In the genomic region with DNA sequence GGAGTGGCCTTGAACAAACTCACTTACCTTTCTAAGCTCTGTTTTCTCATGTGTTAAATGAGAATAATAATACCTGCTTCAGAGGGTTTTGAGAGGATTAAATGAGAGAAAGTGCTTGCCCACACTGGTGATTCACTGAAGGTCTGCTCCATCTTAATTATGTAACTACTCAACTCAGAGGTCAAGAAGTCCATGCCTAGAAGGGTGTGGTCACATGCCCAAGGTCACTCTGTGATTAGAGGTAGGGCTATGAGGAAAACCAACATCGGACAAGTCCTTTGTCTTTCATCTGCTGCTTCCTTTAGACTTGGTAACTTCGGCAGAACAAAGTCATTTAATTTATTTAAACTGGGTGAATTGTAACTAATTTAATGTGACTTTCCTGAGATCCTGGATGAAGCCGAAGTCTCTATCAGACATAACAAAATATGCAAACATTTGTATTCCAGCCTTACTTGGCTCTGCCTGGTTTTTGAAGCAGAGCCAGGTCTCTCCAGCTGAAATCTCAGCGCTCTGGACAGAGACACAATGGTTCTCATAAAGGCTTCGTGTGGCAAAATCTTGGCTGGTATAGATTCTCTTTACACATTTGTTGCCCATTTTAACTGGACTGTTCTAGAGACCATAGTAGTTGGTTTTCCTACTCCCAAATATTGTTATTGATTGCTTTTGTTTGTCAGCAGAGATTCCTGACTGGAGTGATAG, we compare ENCODE assay signal across 23 cellular contexts.
"Had no signal": no experiment of that assay in that cellular context is flagged by ENCODE, and none has a peak within 500 bp of the region (broad histone marks: within the 10 kb centered on the region; RNA-seq: fewer than 3 reads in every experiment).

No MANE protein-coding gene starts in this region.

- H3K36me3 Mint-ChIP-seq: immature natural killer cell; natural killer cell treated with Interleukin-12 subunit alpha and Interleukin-12 subunit beta and Interleukin-15 and Interleukin-18, amount 100 ng/mL, for 72 hours had no signal

- H3K27me3 ChIP-seq: right atrium auricular region, thyroid gland, uterus had no signal

- H3K36me3 ChIP-seq: right atrium auricular region, sigmoid colon, suprapubic skin, thyroid gland, upper lobe of left lung, uterus had no signal

- H3K27ac ChIP-seq: dorsolateral prefrontal cortex, parathyroid adenoma, right atrium auricular region, sigmoid colon, skin epidermis, suprapubic skin, thyroid gland, upper lobe of left lung, uterus had no signal

- ATAC-seq: left cardiac atrium; left ventricle myocardium superior; natural killer cell treated with Interleukin-12 subunit alpha and Interleukin-12 subunit beta and Interleukin-15 and Interleukin-18, amount 100 ng/mL, for 72 hours had no signal

- H3K27ac Mint-ChIP-seq: immature natural killer cell; natural killer cell treated with Interleukin-12 subunit alpha and Interleukin-12 subunit beta and Interleukin-15 and Interleukin-18, amount 100 ng/mL, for 72 hours had no signal

- H3K9me3 ChIP-seq: right atrium auricular region, sigmoid colon, suprapubic skin, thyroid gland, upper lobe of left lung, uterus had no signal

- H3K4me3 Mint-ChIP-seq: immature natural killer cell; natural killer cell treated with Interleukin-12 subunit alpha and Interleukin-12 subunit beta and Interleukin-15 and Interleukin-18, amount 100 ng/mL, for 72 hours had no signal

- DNase-seq: central memory CD4-positive, alpha-beta T cell; cortex of kidney; dorsolateral prefrontal cortex; effector CD8-positive, alpha-beta T cell; foreskin melanocyte; immature natural killer cell; kidney; left cardiac atrium; left ventricle myocardium superior; mesendoderm; occipital lobe; sigmoid colon; stimulated activated CD4-positive, alpha-beta T cell treated with anti-CD3 and anti-CD28 coated beads, Interleukin-12 subunit alpha, Interleukin-12 subunit beta, amount 100 ng/mL, for 4 hours; stimulated activated naive CD4-positive, alpha-beta T cell; upper lobe of left lung; uterus had no signal

- H3K4me3 ChIP-seq: dorsolateral prefrontal cortex, lung, right atrium auricular region, sigmoid colon, skin epidermis, suprapubic skin, thyroid gland, upper lobe of left lung, uterus had no signal

- H3K9me3 Mint-ChIP-seq: natural killer cell treated with Interleukin-12 subunit alpha and Interleukin-12 subunit beta and Interleukin-15 and Interleukin-18, amount 100 ng/mL, for 72 hours had no signal

- H3K9ac ChIP-seq: parathyroid adenoma had no signal
